18 cellular contexts compared by ENCODE assay signal in the genomic region with DNA sequence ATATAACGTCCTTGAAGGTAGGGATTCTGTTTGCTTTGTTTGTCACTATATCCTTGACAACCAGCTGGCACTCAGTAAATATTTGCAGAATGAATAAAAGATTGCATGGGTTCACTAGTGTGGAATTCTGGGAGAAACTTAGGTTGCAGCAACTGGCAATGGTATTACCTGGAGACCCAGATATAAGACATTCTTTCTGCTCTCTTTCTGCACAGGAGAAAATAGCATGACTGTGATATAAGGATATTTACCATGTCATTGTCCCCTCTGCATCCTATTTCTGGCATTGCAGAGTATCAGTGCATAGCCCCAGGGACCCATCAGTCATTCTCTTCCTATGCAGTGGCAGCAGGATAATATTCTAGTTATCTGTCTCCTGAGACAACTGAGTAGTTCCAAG.
"Had no signal": no experiment of that assay in that cellular context is flagged by ENCODE, and none has a peak within 500 bp of the region (broad histone marks: within the 10 kb centered on the region; RNA-seq: fewer than 3 reads in every experiment).

No MANE protein-coding gene starts in this region.

- H3K9me3 ChIP-seq: left ventricle myocardium inferior, prostate gland, tibial nerve, uterus had no signal

- H3K4me1 ChIP-seq: prostate gland, tibial nerve, uterus had no signal

- H3K27ac ChIP-seq: coronary artery, left ventricle myocardium inferior, prostate gland, tibial nerve, uterus had no signal

- DNase-seq: activated CD4-positive, alpha-beta T cell treated with anti-CD3 and anti-CD28 coated beads, Interleukin-2, amount 10 ng/mL, durations not matched to agents 7 days and 5 days; activated CD8-positive, alpha-beta T cell treated with anti-CD3 and anti-CD28 coated beads, Interleukin-2, amount 10 ng/mL, durations not matched to agents 7 days and 5 days; activated naive CD4-positive, alpha-beta T cell treated with anti-CD3 and anti-CD28 coated beads, Interleukin-2, amount 10 ng/mL, durations not matched to agents 7 days and 5 days; activated naive CD8-positive, alpha-beta T cell treated with anti-CD3 and anti-CD28 coated beads, Interleukin-2, amount 50 U/mL, for 24 hours; activated T-cell treated with anti-CD3 and anti-CD28 coated beads, Interleukin-2, amount 50 U/mL, for 24 hours; anterior cingulate cortex; foreskin melanocyte; head of caudate nucleus; left ventricle myocardium inferior; right cardiac atrium; stimulated activated CD4-positive, alpha-beta T cell treated with anti-CD3 and anti-CD28 coated beads, Interleukin-2, amount 100 ng/mL, for 24 hours; stimulated activated naive CD4-positive, alpha-beta T cell treated with Interleukin-2 at 50 U/mL for 16 hours; substantia nigra; uterus had no signal

- H3K27me3 ChIP-seq: tibial nerve, uterus had no signal

- H3K4me3 ChIP-seq: coronary artery, left ventricle myocardium inferior, prostate gland, tibial nerve, uterus had no signal

- ATAC-seq: activated CD4-positive, CD25-positive, alpha-beta regulatory T cell treated with anti-CD3 and anti-CD28 coated beads, Interleukin-2, amount 50 U/mL, for 24 hours; activated CD8-positive, alpha-beta T cell treated with anti-CD3 and anti-CD28 coated beads, Interleukin-2, amount 10 ng/mL, durations not matched to agents 7 days and 5 days; activated naive CD8-positive, alpha-beta T cell treated with anti-CD3 and anti-CD28 coated beads, Interleukin-2, amount 50 U/mL, for 24 hours; right cardiac atrium had no signal

- H3K36me3 ChIP-seq: left ventricle myocardium inferior, prostate gland, tibial nerve, uterus had no signal
